Comparison of ENCODE assay signal across 1 cellular context in genomic region chr20:50929299-50930138, GRCh38.
TF ChIP-seq lines count a peak whose summit lies in the region.

No MANE protein-coding gene starts in this region.

TF ChIP-seq in A549, 52 proteins besides CTCF, POLR2A, EP300 and RAD21 (continued from another document):
- TF ChIP-seq HOXB5 (CRISPR knock-in tag; IDR thresholded peaks at IDR 0.05) (0 out of 2 replicates have a peak, but pooled peaks have one; percentile 30), ZFP36 (IDR thresholded peaks at IDR 0.05; ENCODE audit: borderline replicate concordance, partially characterized antibody) (no peak), KDM5A (IDR thresholded peaks at IDR 0.05) (no peak), SMC3 (IDR thresholded peaks at IDR 0.05) (peak; percentile 76), REST (IDR thresholded peaks at IDR 0.05) (no peak), HOXA7 (CRISPR knock-in tag; IDR thresholded peaks at IDR 0.05) (no peak), NFE2L2 (conservative IDR thresholded peaks at IDR 0.05; ENCODE audit: low read length) (no peak), RARB (CRISPR knock-in tag; IDR thresholded peaks at IDR 0.05) (no peak), HES2 (IDR thresholded peaks at IDR 0.05) (no peak), MYC (IDR thresholded peaks at IDR 0.05; ENCODE audit: borderline replicate concordance, low read length) (peak; percentile 25; the same call in 1 of the 2 replicates), CBX8 (IDR thresholded peaks at IDR 0.05) (no peak), SREBF2 (IDR thresholded peaks at IDR 0.05) (no peak), BCL3 (IDR thresholded peaks at IDR 0.05) (no peak), USF2 (IDR thresholded peaks at IDR 0.05) (no peak), HEYL (CRISPR knock-in tag; IDR thresholded peaks at IDR 0.05) (no peak), BHLHE40 (IDR thresholded peaks at IDR 0.05; ENCODE audit: low read depth, low read length) (no peak), CHD2 (IDR thresholded peaks at IDR 0.05; ENCODE audit: low read length, partially characterized antibody) (peak; percentile 75), RFX5 (IDR thresholded peaks at IDR 0.05) (no peak), POLR2AphosphoS2 (conservative IDR thresholded peaks at IDR 0.05; ENCODE audit: low read length) (no peak), ELK1 (IDR thresholded peaks at IDR 0.05; ENCODE audit: low read depth, low read length) (no peak), CEBPB (IDR thresholded peaks at IDR 0.05) (no peak), RCOR1 (IDR thresholded peaks at IDR 0.05; ENCODE audit: low read depth, low read length) (no peak), EHF (CRISPR knock-in tag; IDR thresholded peaks at IDR 0.05) (peak; percentile 14; the same call in 1 of the 2 replicates), ESRRA (IDR thresholded peaks at IDR 0.05; ENCODE audit: borderline replicate concordance, low read length) (no peak), CBX2 (IDR thresholded peaks at IDR 0.05; ENCODE audit: borderline replicate concordance, low read depth) (no peak), HDAC2 (IDR thresholded peaks at IDR 0.05) (peak; percentile 59; the same call in 1 of the 2 replicates), PHF8 (IDR thresholded peaks at IDR 0.05; ENCODE audit: borderline replicate concordance, low read depth) (no peak), CHD4 (IDR thresholded peaks at IDR 0.05; ENCODE audit: borderline replicate concordance) (no peak)
